ENCODE assay signal across 23 cellular contexts in the genomic region with DNA sequence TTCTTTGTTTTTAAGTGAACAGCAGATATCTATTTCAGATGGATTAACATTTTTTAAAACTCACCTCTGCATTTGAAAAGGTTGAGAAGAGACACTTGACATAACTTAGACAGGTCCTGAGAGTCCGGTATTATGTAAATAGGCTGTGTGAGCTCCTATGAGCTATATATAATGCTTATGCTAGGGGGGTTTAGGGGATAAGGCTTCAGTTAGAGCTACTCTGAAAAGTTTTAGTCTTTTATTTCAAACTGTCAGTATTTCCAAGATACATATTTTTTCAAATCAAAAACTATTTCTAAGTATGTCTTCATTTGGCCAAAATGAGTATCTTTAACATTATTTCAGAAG. TPM values are rescaled to one million over a fixed set of nuclear protein-coding genes. Genes with fewer than 3 reads are reported as not detected.
A peak's percentile ranks its signal among the peaks of the same experiment; 100 is the strongest.
DNase-seq lines count a peak whose midpoint lies in the region; ATAC-seq, FAIRE-seq and TF ChIP-seq lines count a peak whose summit lies in the region.
"Had no signal": no experiment of that assay in that cellular context is flagged by ENCODE, and none has a peak within 500 bp of the region (broad histone marks: within the 10 kb centered on the region; RNA-seq: fewer than 3 reads in every experiment).

No MANE protein-coding gene starts in this region.

- no peaks in the 10 kb centered on the region for H3K36me3 ChIP-seq in hepatocyte (replicated peaks; ENCODE audit: insufficient read depth, low read depth)
- H3K36me3 ChIP-seq: BE2C, HAP-1 had no signal

- CTCF ChIA-PET in A549 (lab: Yijun Ruan, JAX): interaction anchor here (1.0 to 2.5 kb wide), 3 partner anchors 15 to 22 kb away, joined by 3 to 9 read pairs (median 3); no protein-coding TSS in a partner anchor

- H3K4me3 Mint-ChIP-seq in HFFc6: no peak overlapping the region
- H3K4me3 Mint-ChIP-seq: GM23338 had no signal

- WGBS in A549 (ENCODE audit: missing lambda C conversion rate): 87% methylated on average over 1 of the region's 1 CpG
- whole genome bisulfite sequencing in hepatocyte (ENCODE audit: low lambda C conversion rate, missing lambda C conversion rate): 66% methylated on average over 1 of the region's 1 CpG

- no peak for FAIRE-seq in A549 (lab: Jason Lieb, UNC)
- FAIRE-seq: HTR-8/SVneo had no signal

- H3K4me3 ChIP-seq in A549: no peak overlapping the region
- peak overlapping the region; percentile 32 for H3K4me3 ChIP-seq in coronary artery
- no peak overlapping the region for H3K4me3 ChIP-seq in hepatocyte
- H3K4me3 ChIP-seq: GM23338, HAP-1 had no signal

- H3K9me2 ChIP-seq in hepatocyte (replicated peaks; ENCODE audit: insufficient read depth): no peaks in the 10 kb centered on the region
- H3K9me2 ChIP-seq: SK-N-SH had no signal

- H3K27ac ChIP-seq in A549 (peak overlapping the region in 1 of 2 experiments; percentile 74; a peak in 2 of 6 replicates), coronary artery (peak overlapping the region; percentile 70 to 90), hepatocyte (peak overlapping the region; percentile 77)

- peak overlapping the region; percentile 62; the same call in 1 of the 3 replicates for H3K4me2 ChIP-seq in A549
- H3K4me2 ChIP-seq in hepatocyte: peak overlapping the region; percentile 39
- H3K4me2 ChIP-seq: GM23338 had no signal

- DNase-seq in A549 (ENCODE audit: low read depth in 1 of 2, low spot score in 1 of 2) (no peak), HFFc6 (no peak), coronary artery (ENCODE audit: low spot score) (no peak), hepatocyte (ENCODE audit: low spot score) (no peak)
- no peak for DNase-seq in activated T-cell treated with anti-CD3 and anti-CD28 coated beads, Interleukin-2, amount 50 U/mL, for 48 hours
- DNase-seq: BE2C, EL, GF-D8, KG1, NCI-H1105, NCI-H146, NCI-H2029, NCI-H2227 treated with DMSO at 0.1 percent for 48 hours, NCI-H524, NCI-H82, SIG-M5, SK-N-SH had no signal

- no peaks in the 10 kb centered on the region for H4K20me1 ChIP-seq in hepatocyte (ENCODE audit: insufficient read depth, poor library complexity, severe bottlenecking)

- no peaks in the 10 kb centered on the region for H3K79me2 ChIP-seq in hepatocyte

- ATAC-seq in A549: no peak
- ATAC-seq in HG03442 (IDR thresholded peaks at IDR 0.05; ENCODE audit: unreplicated experiment): no peak
- no peak for ATAC-seq in GM18519 (IDR thresholded peaks at IDR 0.05; ENCODE audit: low FRiP score, unreplicated experiment)
- ATAC-seq in GM18498 (IDR thresholded peaks at IDR 0.05; ENCODE audit: unreplicated experiment): no peak
- ATAC-seq: GM23338 had no signal

- no peak for TF ChIP-seq EP300 in A549 (IDR thresholded peaks at IDR 0.05)

- no peak for TF ChIP-seq CTCF in A549 (IDR thresholded peaks at IDR 0.05)
- no peak for TF ChIP-seq CTCF in HFFc6 (IDR thresholded peaks at IDR 0.05)
- no peak for TF ChIP-seq CTCF in coronary artery (IDR thresholded peaks at IDR 0.05)
- no peak for TF ChIP-seq CTCF in hepatocyte (IDR thresholded peaks at IDR 0.05; ENCODE audit: poor library complexity)

- peaks cover 27% of the 10 kb centered on the region for H3K4me1 Mint-ChIP-seq in HFFc6 (ENCODE audit: low read depth)
- H3K4me1 Mint-ChIP-seq: GM23338 had no signal

- no peaks in the 10 kb centered on the region for H3K9me3 Mint-ChIP-seq in HFFc6
- H3K9me3 Mint-ChIP-seq: GM23338 had no signal

- H3K9me3 ChIP-seq in A549: no peaks in the 10 kb centered on the region
- H3K9me3 ChIP-seq in hepatocyte (ENCODE audit: low read depth): no peaks in the 10 kb centered on the region
- H3K9me3 ChIP-seq: BE2C, HAP-1, SK-N-SH had no signal

- POLR2A ChIA-PET in A549 (lab: Yijun Ruan, JAX): interaction anchor here (1.0 kb wide), 1 partner anchor 69 kb away, joined by 3 read pairs; no protein-coding TSS in a partner anchor

- H3K4me1 ChIP-seq in A549 (peaks cover 14% of the 10 kb centered on the region), hepatocyte (ENCODE audit: insufficient read depth) (peaks cover 4% of the 10 kb centered on the region)
- H3K4me1 ChIP-seq: BE2C had no signal

- H3K27ac Mint-ChIP-seq in HFFc6: peak overlapping the region; percentile 76
- H3K27ac Mint-ChIP-seq: GM23338 had no signal

- no peak overlapping the region for H2AFZ ChIP-seq in hepatocyte

- peaks cover 7% of the 10 kb centered on the region; the same call in 1 of the 2 replicates for H3K36me3 Mint-ChIP-seq in HFFc6 (ENCODE audit: low read depth)

- no peaks in the 10 kb centered on the region; the same call in 1 of the 2 replicates for H3K27me3 Mint-ChIP-seq in HFFc6 (ENCODE audit: insufficient read depth)

- no peak for TF ChIP-seq RAD21 in A549 (conservative IDR thresholded peaks at IDR 0.05 in 1 of 2, IDR thresholded peaks at IDR 0.05 in 1 of 2)

- TF ChIP-seq POLR2A in A549 (IDR thresholded peaks at IDR 0.05; ENCODE audit: low read length): no peak

- H3K27me3 ChIP-seq in hepatocyte: no peaks in the 10 kb centered on the region
- H3K27me3 ChIP-seq: BE2C had no signal

TF ChIP-seq in A549, 52 proteins besides CTCF, POLR2A, EP300 and RAD21:
- TF ChIP-seq ZSCAN20 (CRISPR knock-in tag; IDR thresholded peaks at IDR 0.05): no peak
- TF ChIP-seq TP53 (CRISPR knock-in tag; IDR thresholded peaks at IDR 0.05): no peak
- no peak for TF ChIP-seq SMC3 (IDR thresholded peaks at IDR 0.05)
- TF ChIP-seq, protein P1, sequence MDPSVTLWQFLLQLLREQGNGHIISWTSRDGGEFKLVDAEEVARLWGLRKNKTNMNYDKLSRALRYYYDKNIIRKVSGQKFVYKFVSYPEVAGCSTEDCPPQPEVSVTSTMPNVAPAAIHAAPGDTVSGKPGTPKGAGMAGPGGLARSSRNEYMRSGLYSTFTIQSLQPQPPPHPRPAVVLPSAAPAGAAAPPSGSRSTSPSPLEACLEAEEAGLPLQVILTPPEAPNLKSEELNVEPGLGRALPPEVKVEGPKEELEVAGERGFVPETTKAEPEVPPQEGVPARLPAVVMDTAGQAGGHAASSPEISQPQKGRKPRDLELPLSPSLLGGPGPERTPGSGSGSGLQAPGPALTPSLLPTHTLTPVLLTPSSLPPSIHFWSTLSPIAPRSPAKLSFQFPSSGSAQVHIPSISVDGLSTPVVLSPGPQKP (IDR thresholded peaks at IDR 0.05; ENCODE audit: low read depth, low read length): no peak
- no peak for TF ChIP-seq HOXB13 (CRISPR knock-in tag; IDR thresholded peaks at IDR 0.05; ENCODE audit: low read depth)
- TF ChIP-seq JUNB (IDR thresholded peaks at IDR 0.05): no peak
- no peak for TF ChIP-seq RARB (CRISPR knock-in tag; IDR thresholded peaks at IDR 0.05)
- no peak for TF ChIP-seq GATA3 (IDR thresholded peaks at IDR 0.05; ENCODE audit: borderline replicate concordance)
- TF ChIP-seq BHLHE40 (IDR thresholded peaks at IDR 0.05; ENCODE audit: low read depth, low read length): no peak
- TF ChIP-seq, protein P2, sequence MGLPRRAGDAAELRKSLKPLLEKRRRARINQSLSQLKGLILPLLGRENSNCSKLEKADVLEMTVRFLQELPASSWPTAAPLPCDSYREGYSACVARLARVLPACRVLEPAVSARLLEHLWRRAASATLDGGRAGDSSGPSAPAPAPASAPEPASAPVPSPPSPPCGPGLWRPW (IDR thresholded peaks at IDR 0.05): no peak
- TF ChIP-seq HOXB5 (CRISPR knock-in tag; IDR thresholded peaks at IDR 0.05): no peak
- no peak for TF ChIP-seq RFX5 (IDR thresholded peaks at IDR 0.05)
- no peak for TF ChIP-seq NPAS2 (CRISPR knock-in tag; IDR thresholded peaks at IDR 0.05; ENCODE audit: borderline replicate concordance)
TF ChIP-seq in A549: peak in this region for 0.

RNA-seq across cellular contexts. Expression of a gene that starts 16.9 kb away (rescaled TPM):
- polyA plus RNA-seq in A549 (2011; rRNA removed) (0.16 and 0.17 TPM in 2 replicates), A549 (2017; fragmentation: RNase III; extraction: RNeasy Plus Mini Kit Qiagen cat#74134 plus additional on column Dnase treatment) (0.08 to 0.30 TPM (median 0.20 TPM) in 3 replicates), hepatocyte (0.75 and 0.91 TPM in 2 replicates)
- polyA plus RNA-seq in A549 (2012; cell fraction: cytosol; rRNA removed): 0.04 and 0.09 TPM in 2 replicates
- polyA plus RNA-seq in A549 (2012; cell fraction: nucleus; rRNA removed): 0.10 TPM in 2 replicates
- 0.21 and 0.58 TPM in 2 replicates for polyA minus RNA-seq in A549 (2011; rRNA and poly(A)+ RNA removed)
- 1 to 10 TPM; 2.1 to 4.2 (median 3.5) TPM for total RNA-seq in HFFc6 (2021; fragmentation: NEBNext Ultra II Directional; extraction: Animal tissue kit (Norgen Biotek cat#: 25700))
- total RNA-seq in hepatocyte: 1.00 and 1.2 TPM in 2 replicates
